27 cellular contexts compared by ENCODE assay signal in the genomic region with DNA sequence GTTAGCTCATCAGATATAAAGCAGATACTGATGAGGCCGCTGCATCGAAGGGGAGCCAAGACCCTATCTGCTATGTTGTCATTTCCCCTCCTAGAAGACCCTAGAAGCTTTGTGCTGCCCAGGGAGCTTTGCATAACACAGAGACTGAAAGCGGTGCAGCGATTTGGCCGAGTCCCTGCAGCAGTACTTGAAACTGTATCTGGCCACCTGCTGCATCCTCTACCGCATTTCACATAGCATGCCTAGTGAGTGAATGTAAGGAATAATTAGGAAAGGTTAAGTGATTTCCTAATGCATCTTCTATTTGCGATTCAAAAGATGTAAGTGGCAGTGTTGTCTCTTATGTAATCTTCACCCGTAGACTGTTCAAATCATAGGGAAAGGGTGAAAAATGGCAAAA.
"Had no signal": no experiment of that assay in that cellular context is flagged by ENCODE, and none has a peak within 500 bp of the region (broad histone marks: within the 10 kb centered on the region; RNA-seq: fewer than 3 reads in every experiment).

No MANE protein-coding gene starts in this region.

- H3K9me3 Mint-ChIP-seq: activated naive CD8-positive, alpha-beta T cell treated with anti-CD3 and anti-CD28 coated beads for 36 hours; central memory CD8-positive, alpha-beta T cell; naive B cell; stimulated activated effector memory CD8-positive, alpha-beta T cell treated with anti-CD3 and anti-CD28 coated beads, Interleukin-12 subunit alpha, Interleukin-12 subunit beta, amount 100 ng/mL, for 72 hours had no signal

- H3K4me1 ChIP-seq: colonic mucosa had no signal

- H3K4me2 ChIP-seq: hepatocyte had no signal

- H3K4me1 Mint-ChIP-seq: activated naive CD8-positive, alpha-beta T cell treated with anti-CD3 and anti-CD28 coated beads for 36 hours; central memory CD8-positive, alpha-beta T cell; naive B cell; stimulated activated effector memory CD8-positive, alpha-beta T cell treated with anti-CD3 and anti-CD28 coated beads, Interleukin-12 subunit alpha, Interleukin-12 subunit beta, amount 100 ng/mL, for 72 hours had no signal

- H3K79me2 ChIP-seq: hepatocyte had no signal

- H3K27ac Mint-ChIP-seq: activated naive CD8-positive, alpha-beta T cell treated with anti-CD3 and anti-CD28 coated beads for 36 hours; effector memory CD8-positive, alpha-beta T cell; naive B cell; stimulated activated effector memory CD8-positive, alpha-beta T cell treated with anti-CD3 and anti-CD28 coated beads, Interleukin-12 subunit alpha, Interleukin-12 subunit beta, amount 100 ng/mL, for 72 hours had no signal

- H3K27me3 ChIP-seq: colonic mucosa, esophagus muscularis mucosa, uterus had no signal

- H3K36me3 Mint-ChIP-seq: activated naive CD8-positive, alpha-beta T cell treated with anti-CD3 and anti-CD28 coated beads for 36 hours; naive B cell; stimulated activated effector memory CD8-positive, alpha-beta T cell treated with anti-CD3 and anti-CD28 coated beads, Interleukin-12 subunit alpha, Interleukin-12 subunit beta, amount 100 ng/mL, for 72 hours had no signal

- FAIRE-seq: astrocyte, frontal cortex, small intestine had no signal

- DNase-seq: activated CD4-positive, alpha-beta T cell treated with anti-CD3 and anti-CD28 coated beads for 4 hours; activated CD4-positive, alpha-beta T cell treated with anti-CD3 and anti-CD28 coated beads, Interleukin-2, amount 50 U/mL, for 48 hours; activated CD4-positive, CD25-positive, alpha-beta regulatory T cell; activated naive CD4-positive, alpha-beta T cell treated with Interleukin-2 at 50 U/mL for 16 hours; activated naive CD8-positive, alpha-beta T cell treated with anti-CD3 and anti-CD28 coated beads for 36 hours; activated T-cell treated with anti-CD3 and anti-CD28 coated beads, Interleukin-2, amount 50 U/mL, for 48 hours; colonic mucosa; dorsolateral prefrontal cortex; effector memory CD8-positive, alpha-beta T cell; glutamatergic neuron; lower lobe of right lung; mesendoderm; naive B cell; posterior cingulate gyrus; small intestine; stimulated activated CD4-positive, alpha-beta T cell treated with anti-CD3 and anti-CD28 coated beads, Interleukin-2, amount 100 ng/mL, for 24 hours; T1000; trophoblast cell; uterus had no signal

- H3K9me3 ChIP-seq: colonic mucosa, esophagus muscularis mucosa, lower lobe of right lung, uterus had no signal

- H3K4me3 Mint-ChIP-seq: activated naive CD8-positive, alpha-beta T cell treated with anti-CD3 and anti-CD28 coated beads for 36 hours; central memory CD8-positive, alpha-beta T cell; effector memory CD8-positive, alpha-beta T cell; naive B cell; stimulated activated effector memory CD8-positive, alpha-beta T cell treated with anti-CD3 and anti-CD28 coated beads, Interleukin-12 subunit alpha, Interleukin-12 subunit beta, amount 100 ng/mL, for 72 hours had no signal

- H2AFZ ChIP-seq: hepatocyte had no signal

- H3K27ac ChIP-seq: colonic mucosa, dorsolateral prefrontal cortex, esophagus muscularis mucosa, hepatocyte, lower lobe of right lung, uterus had no signal

- H3K36me3 ChIP-seq: colonic mucosa, esophagus muscularis mucosa, lower lobe of right lung, uterus had no signal

- ATAC-seq: effector memory CD8-positive, alpha-beta T cell; left lobe of liver; lower lobe of right lung; sciatic nerve had no signal

- H3K4me3 ChIP-seq: colonic mucosa, dorsolateral prefrontal cortex, esophagus muscularis mucosa, hepatocyte, lower lobe of right lung, uterus had no signal
